1 cellular context compared by ENCODE assay signal in the genomic region with DNA sequence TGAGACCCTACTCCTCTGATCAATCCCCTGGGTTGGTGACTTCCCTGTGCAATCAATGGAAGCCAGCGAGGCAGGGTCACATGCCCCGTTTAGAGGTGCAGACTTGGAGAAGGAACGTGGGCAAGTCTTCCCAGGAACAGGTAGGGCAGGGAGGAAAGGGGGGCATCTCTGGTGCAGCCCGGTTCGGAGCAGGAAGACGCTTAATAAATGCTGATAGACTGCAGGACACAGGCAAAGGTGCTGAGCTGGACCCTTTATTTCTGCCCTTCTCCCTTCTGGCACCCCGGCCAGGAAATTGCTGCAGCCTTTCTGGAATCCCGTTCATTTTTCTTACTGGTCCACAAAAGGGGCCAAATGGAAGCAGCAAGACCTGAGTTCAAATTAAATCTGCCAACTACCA.
TF ChIP-seq lines count a peak whose summit lies in the region.

No MANE protein-coding gene starts in this region.

TF ChIP-seq in SK-N-SH, 30 proteins besides CTCF, POLR2A, EP300 and RAD21:
- no peak for TF ChIP-seq GATA2 (CRISPR knock-in tag; IDR thresholded peaks at IDR 0.05)
- TF ChIP-seq NFIC (IDR thresholded peaks at IDR 0.05; ENCODE audit: borderline replicate concordance) = no peak
- no peak for TF ChIP-seq GABPA (IDR thresholded peaks at IDR 0.05; ENCODE audit: low read depth)
- TF ChIP-seq TAF1 (IDR thresholded peaks at IDR 0.05; ENCODE audit: borderline replicate concordance, low read depth, low read length) = no peak
- TF ChIP-seq MXI1 (IDR thresholded peaks at IDR 0.05; ENCODE audit: low read depth, low read length) = no peak
- TF ChIP-seq POLR2AphosphoS5 (IDR thresholded peaks at IDR 0.05; ENCODE audit: low read depth, low read length) = no peak
- no peak for TF ChIP-seq SMC3 (IDR thresholded peaks at IDR 0.05; ENCODE audit: low read depth, low read length)
- TF ChIP-seq, protein P1, sequence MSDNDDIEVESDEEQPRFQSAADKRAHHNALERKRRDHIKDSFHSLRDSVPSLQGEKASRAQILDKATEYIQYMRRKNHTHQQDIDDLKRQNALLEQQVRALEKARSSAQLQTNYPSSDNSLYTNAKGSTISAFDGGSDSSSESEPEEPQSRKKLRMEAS (IDR thresholded peaks at IDR 0.05; ENCODE audit: low read depth) = no peak
- TF ChIP-seq, protein P2, sequence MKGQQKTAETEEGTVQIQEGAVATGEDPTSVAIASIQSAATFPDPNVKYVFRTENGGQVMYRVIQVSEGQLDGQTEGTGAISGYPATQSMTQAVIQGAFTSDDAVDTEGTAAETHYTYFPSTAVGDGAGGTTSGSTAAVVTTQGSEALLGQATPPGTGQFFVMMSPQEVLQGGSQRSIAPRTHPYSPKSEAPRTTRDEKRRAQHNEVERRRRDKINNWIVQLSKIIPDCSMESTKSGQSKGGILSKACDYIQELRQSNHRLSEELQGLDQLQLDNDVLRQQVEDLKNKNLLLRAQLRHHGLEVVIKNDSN (IDR thresholded peaks at IDR 0.05; ENCODE audit: borderline replicate concordance, low read depth) = no peak
- no peak for TF ChIP-seq ELF1 (IDR thresholded peaks at IDR 0.05)
- no peak for TF ChIP-seq ZBTB33 (IDR thresholded peaks at IDR 0.05; ENCODE audit: borderline replicate concordance, low read depth)
- no peak for TF ChIP-seq RCOR1 (IDR thresholded peaks at IDR 0.05; ENCODE audit: low read length)
- TF ChIP-seq FOXJ3 (CRISPR knock-in tag; IDR thresholded peaks at IDR 0.05) = no peak
- TF ChIP-seq TEAD4 (IDR thresholded peaks at IDR 0.05; ENCODE audit: borderline replicate concordance, insufficient read depth) = no peak
- TF ChIP-seq MEF2A (IDR thresholded peaks at IDR 0.05; ENCODE audit: borderline replicate concordance, low read depth) = no peak
- no peak for TF ChIP-seq RFX5 (IDR thresholded peaks at IDR 0.05; ENCODE audit: low read length)
- no peak for TF ChIP-seq RXRA (IDR thresholded peaks at IDR 0.05; ENCODE audit: borderline replicate concordance, low read depth)
